In genomic region chr7:117809958-117810357, GRCh38 we compare ENCODE assay signal across 15 cellular contexts.
DNase-seq lines count a peak whose midpoint lies in the region; ATAC-seq and TF ChIP-seq lines count a peak whose summit lies in the region.
"Had no signal": no experiment of that assay in that cellular context is flagged by ENCODE, and none has a peak within 500 bp of the region (broad histone marks: within the 10 kb centered on the region; RNA-seq: fewer than 3 reads in every experiment).

No MANE protein-coding gene starts in this region.

- H3K79me1 ChIP-seq in H9 (ENCODE audit: insufficient read depth, low read depth, low read length, poor library complexity, severe bottlenecking), result no peaks in the 10 kb centered on the region

- no peak overlapping the region for H2AK5ac ChIP-seq in H9 (ENCODE audit: insufficient read length, low read length)

- peak overlapping the region; percentile 59 to 98 (median 78); a peak in 5 of 7 replicates for H3K27ac Mint-ChIP-seq in H9
- H3K27ac Mint-ChIP-seq: activated CD4-positive, alpha-beta memory T cell treated with anti-CD3 and anti-CD28 coated beads, Interleukin-2, amount 10 ng/mL, durations not matched to agents 7 days and 5 days; progenitor cell of endocrine pancreas had no signal

- H2BK20ac ChIP-seq in H9 (ENCODE audit: low read depth, low read length, poor library complexity, severe bottlenecking), result no peak overlapping the region

- TF ChIP-seq CTCF in H9 (conservative IDR thresholded peaks at IDR 0.05), result no peak

- H3K79me2 ChIP-seq in H9 (ENCODE audit: insufficient read depth, low read length), result no peaks in the 10 kb centered on the region; the same call in 1 of the 2 replicates

- H3K27me3 Mint-ChIP-seq in H9 (ENCODE audit: low read depth), result no peaks in the 10 kb centered on the region
- H3K27me3 Mint-ChIP-seq: activated CD4-positive, alpha-beta memory T cell treated with anti-CD3 and anti-CD28 coated beads, Interleukin-2, amount 10 ng/mL, durations not matched to agents 7 days and 5 days; progenitor cell of endocrine pancreas had no signal

- H2BK15ac ChIP-seq in H9 (ENCODE audit: low read depth, low read length), result no peak overlapping the region

- H4K20me1 ChIP-seq in H9 (ENCODE audit: control insufficient read depth, insufficient read depth, insufficient read length), result no peaks in the 10 kb centered on the region

- H3K27ac ChIP-seq in H9 (ENCODE audit: insufficient read length, low read depth, low read length), result peak overlapping the region; percentile 74
- peak overlapping the region; percentile 78 for H3K27ac ChIP-seq in iPS-20b (ENCODE audit: low read length)
- H3K27ac ChIP-seq: tibial artery had no signal

- H3K4me1 ChIP-seq in H9 (ENCODE audit: insufficient read depth, low read length) (peaks cover 18% of the 10 kb centered on the region; the same call in 1 of the 2 replicates), iPS-20b (ENCODE audit: insufficient read depth, low read length) (peaks cover 43% of the 10 kb centered on the region)
- H3K4me1 ChIP-seq: HAP-1 had no signal

- no peak overlapping the region for H3K56ac ChIP-seq in H9 (ENCODE audit: insufficient read length, low read depth, low read length)

- H2BK120ac ChIP-seq in H9 (ENCODE audit: low read depth, low read length, poor library complexity, severe bottlenecking), result no peak overlapping the region

- H4K91ac ChIP-seq in H9 (ENCODE audit: insufficient read length, low read depth, low read length), result no peak overlapping the region

- H3K9me3 ChIP-seq in H9 (ENCODE audit: control insufficient read depth, low read depth, low read length) (no peaks in the 10 kb centered on the region), iPS-20b (ENCODE audit: insufficient read depth, low read depth, low read length) (no peaks in the 10 kb centered on the region)
- H3K9me3 ChIP-seq: HAP-1, tibial artery had no signal

- H3K14ac ChIP-seq in H9 (ENCODE audit: insufficient read depth, low read length), result no peak overlapping the region

- H3K23ac ChIP-seq in H9 (ENCODE audit: insufficient read length, low read depth, low read length), result no peak overlapping the region

- peak overlapping the region; percentile 19; the same call in 1 of the 2 replicates for H3K4me3 ChIP-seq in iPS-20b (ENCODE audit: low read length)
- H3K4me3 ChIP-seq: HAP-1, tibial artery had no signal

- in situ Hi-C loops in SK-MEL-5 (cut with HindIII; ENCODE audit: low pct_unique_long_range_greater_than_20kb, low sequenced_read_pairs), result no loop called here

- H3K4ac ChIP-seq in H9 (ENCODE audit: low read depth, low read length), result no peak overlapping the region

- H2BK12ac ChIP-seq in H9 (ENCODE audit: insufficient read length, low read depth, low read length), result no peak overlapping the region

- no peak overlapping the region for H4K8ac ChIP-seq in H9 (replicated peaks; ENCODE audit: insufficient read length, low read depth, low read length)

- peak overlapping the region; percentile 90 for H2BK5ac ChIP-seq in H9 (ENCODE audit: insufficient read length, low read length)

- H3K27me3 ChIP-seq in H9 (ENCODE audit: insufficient read depth, low read length) (no peaks in the 10 kb centered on the region), iPS-20b (ENCODE audit: insufficient read depth, low read length) (no peaks in the 10 kb centered on the region)
- H3K27me3 ChIP-seq: tibial artery had no signal

- H2AFZ ChIP-seq in H9 (ENCODE audit: low read length), result no peak overlapping the region

- H3K4me1 Mint-ChIP-seq in H9, result peaks cover 51 to 56% of the 10 kb centered on the region in 2 experiments
- H3K4me1 Mint-ChIP-seq: activated CD4-positive, alpha-beta memory T cell treated with anti-CD3 and anti-CD28 coated beads, Interleukin-2, amount 10 ng/mL, durations not matched to agents 7 days and 5 days had no signal

- H3T11ph ChIP-seq in H9 (ENCODE audit: low read length), result no peak overlapping the region

- no peak for ATAC-seq in GM18873 (IDR thresholded peaks at IDR 0.05; ENCODE audit: low FRiP score, unreplicated experiment)
- ATAC-seq in GM21367 (IDR thresholded peaks at IDR 0.05; ENCODE audit: unreplicated experiment), result no peak

- peak; percentile 41 for DNase-seq in DMS53 treated with DMSO at 0.1 percent for 48 hours (lab: John Stamatoyannopoulos, UW; ENCODE audit: unreplicated experiment)
- no peak for DNase-seq in H9
- DNase-seq in SK-MEL-5 (ENCODE audit: low read depth, low spot score), result peak; percentile 39
- no peak for DNase-seq in central memory CD4-positive, alpha-beta T cell
- no peak for DNase-seq in COLO829 (ENCODE audit: low spot score)
- DNase-seq: activated CD4-positive, alpha-beta memory T cell treated with anti-CD3 and anti-CD28 coated beads, Interleukin-2, amount 10 ng/mL, durations not matched to agents 7 days and 5 days; aorta; midbrain; NCI-H2227 treated with DMSO at 0.1 percent for 48 hours; tibial artery had no signal

- H3K9me3 Mint-ChIP-seq in H9, result no peaks in the 10 kb centered on the region
- H3K9me3 Mint-ChIP-seq: activated CD4-positive, alpha-beta memory T cell treated with anti-CD3 and anti-CD28 coated beads, Interleukin-2, amount 10 ng/mL, durations not matched to agents 7 days and 5 days had no signal

- H4K5ac ChIP-seq in H9 (ENCODE audit: insufficient read length, low read depth, low read length), result no peak overlapping the region

- H3K36me3 Mint-ChIP-seq in H9 (ENCODE audit: insufficient read depth in 1 of 3, low read depth in 3 of 3), result peaks cover 0 to 2% (median 0%) of the 10 kb centered on the region in 3 experiments; a peak in 2 of 7 replicates

- no peaks in the 10 kb centered on the region for H3K23me2 ChIP-seq in H9 (ENCODE audit: insufficient read length, low read depth, low read length, poor library complexity, severe bottlenecking)

- H3K4me3 Mint-ChIP-seq in H9, result peak overlapping the region in 1 of 2 experiments; percentile 44; a peak in 1 of 5 replicates
- H3K4me3 Mint-ChIP-seq: activated CD4-positive, alpha-beta memory T cell treated with anti-CD3 and anti-CD28 coated beads, Interleukin-2, amount 10 ng/mL, durations not matched to agents 7 days and 5 days had no signal

- H3K4me2 ChIP-seq in H9 (ENCODE audit: insufficient read depth, insufficient read length, low read length), result peak overlapping the region; percentile 58

- no peak overlapping the region for H3K18ac ChIP-seq in H9 (ENCODE audit: insufficient read length, low read depth, low read length)

- H3K9ac ChIP-seq in H9 (ENCODE audit: extremely low read depth, insufficient read length, low read length) (no peak overlapping the region), iPS-20b (ENCODE audit: low read depth, low read length) (peak overlapping the region; percentile 66; the same call in 1 of the 2 replicates)

- no CpG with 5 or more reads among the region's 3 CpGs for WGBS in H9 (ENCODE audit: extremely low coverage, insufficient read length, low lambda C conversion rate)

- H3K36me3 ChIP-seq in iPS-20b (ENCODE audit: insufficient read depth, low read depth, low read length), result peaks cover 6% of the 10 kb centered on the region; the same call in 1 of the 2 replicates
- H3K36me3 ChIP-seq: HAP-1, tibial artery had no signal

Comparison
In these comparisons a context has a peak if more than half of its experiments do, and no peak if none do; other contexts are left out.
1. DNase-seq: peak in DMS53 treated with DMSO at 0.1 percent for 48 hours (single experiment) and SK-MEL-5 (single experiment); none in H9 (single experiment), central memory CD4-positive, alpha-beta T cell (single experiment) and COLO829 (single experiment).